Comparison of ENCODE assay signal across 16 cellular contexts in the genomic region with DNA sequence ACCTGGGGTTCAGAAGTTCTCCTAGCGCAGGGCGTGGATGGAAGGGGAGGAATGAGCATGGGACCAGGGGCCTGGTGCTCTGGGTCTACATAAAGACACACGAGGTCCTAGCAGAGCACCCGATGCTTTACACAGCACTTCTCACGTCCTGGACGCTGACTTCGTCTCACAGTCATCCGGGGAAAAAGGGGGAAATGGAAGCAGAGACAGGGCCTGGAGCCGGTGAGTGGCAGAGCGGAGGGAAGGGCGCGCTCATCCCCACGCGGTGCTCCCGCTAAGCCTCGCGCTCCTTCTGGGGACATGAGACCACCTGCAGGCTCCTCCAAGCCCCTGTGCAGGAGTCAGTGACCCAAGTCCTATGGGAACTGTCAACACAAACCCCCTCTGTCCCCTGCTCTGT.
DNase-seq lines count a peak whose midpoint lies in the region; ATAC-seq, FAIRE-seq and TF ChIP-seq lines count a peak whose summit lies in the region.
"Had no signal": no experiment of that assay in that cellular context is flagged by ENCODE, and none has a peak within 500 bp of the region (broad histone marks: within the 10 kb centered on the region; RNA-seq: fewer than 3 reads in every experiment).

No MANE protein-coding gene starts in this region.

- no peak for DNase-seq in CD4-positive, alpha-beta memory T cell
- DNase-seq in RWPE2 (ENCODE audit: low spot score) (peak; percentile 42), glutamatergic neuron (no peak), neural progenitor cell (ENCODE audit: low spot score) (no peak), RPMI8226 (no peak), COR-L47 (lab: John Stamatoyannopoulos, UW) (no peak), GM12891 (ENCODE audit: insufficient read length, low spot score) (no peak)
- DNase-seq: activated CD8-positive, alpha-beta memory T cell treated with anti-CD3 and anti-CD28 coated beads, Interleukin-2, amount 50 U/mL, for 4 hours; amygdala; foreskin keratinocyte; NCI-H345; WERI-Rb-1 had no signal

- no peak overlapping the region for H2AFZ ChIP-seq in neural progenitor cell (replicated peaks)

- ATAC-seq in RWPE2 (ENCODE audit: low read depth) (no peak), HG03520 (IDR thresholded peaks at IDR 0.05; ENCODE audit: unreplicated experiment) (no peak)
- ATAC-seq: foreskin keratinocyte; stimulated activated effector memory CD8-positive, alpha-beta T cell treated with anti-CD3 and anti-CD28 coated beads, Interleukin-12 subunit alpha, Interleukin-12 subunit beta, amount 100 ng/mL, for 72 hours had no signal

- no peaks in the 10 kb centered on the region for H3K27me3 Mint-ChIP-seq in CD4-positive, alpha-beta memory T cell
- H3K27me3 Mint-ChIP-seq in glutamatergic neuron (ENCODE audit: unreplicated experiment) (peaks cover 49% of the 10 kb centered on the region), neural progenitor cell (ENCODE audit: insufficient read depth, low read depth) (peaks cover 7% of the 10 kb centered on the region)

- H3K9me3 ChIP-seq in CD4-positive, alpha-beta memory T cell (ENCODE audit: control insufficient read depth in 1 of 2, low read length in 2 of 2): no peaks in the 10 kb centered on the region
- no peaks in the 10 kb centered on the region for H3K9me3 ChIP-seq in RWPE2 (ENCODE audit: severe bottlenecking)
- no peaks in the 10 kb centered on the region for H3K9me3 ChIP-seq in neural progenitor cell (ENCODE audit: low read depth)

- POLR2A ChIA-PET in CD4-positive, alpha-beta memory T cell (lab: Charles Lee; ENCODE audit: partially characterized antibody): no interaction called here

- H3K36me3 ChIP-seq in CD4-positive, alpha-beta memory T cell (ENCODE audit: insufficient read depth, low read length): no peaks in the 10 kb centered on the region
- peaks cover 82% of the 10 kb centered on the region for H3K36me3 ChIP-seq in RWPE2 (ENCODE audit: low read depth)
- H3K36me3 ChIP-seq in neural progenitor cell: no peaks in the 10 kb centered on the region

- FAIRE-seq in GM12891 (lab: Jason Lieb, UNC): no peak
- FAIRE-seq: G401.6 had no signal

- no peaks in the 10 kb centered on the region for H4K20me1 ChIP-seq in neural progenitor cell (ENCODE audit: low read depth)

- H3K79me2 ChIP-seq in neural progenitor cell (ENCODE audit: low read depth): no peaks in the 10 kb centered on the region

- H3K4me1 Mint-ChIP-seq in CD4-positive, alpha-beta memory T cell: peaks cover 35 to 88% (median 66%) of the 10 kb centered on the region in 4 donors
- H3K4me1 Mint-ChIP-seq in glutamatergic neuron (ENCODE audit: low read depth, unreplicated experiment) (peaks cover 55% of the 10 kb centered on the region), neural progenitor cell (peaks cover 61% of the 10 kb centered on the region)

- peaks cover 34% of the 10 kb centered on the region for H3K4me1 ChIP-seq in CD4-positive, alpha-beta memory T cell (ENCODE audit: insufficient read depth, low read length)
- H3K4me1 ChIP-seq in RWPE2 (ENCODE audit: insufficient read depth, poor library complexity, severe bottlenecking) (no peaks in the 10 kb centered on the region), neural progenitor cell (peaks cover 15% of the 10 kb centered on the region)
- H3K4me1 ChIP-seq: foreskin keratinocyte had no signal

- CTCF ChIA-PET in CD4-positive, alpha-beta memory T cell (lab: Charles Lee; ENCODE audit: partially characterized antibody): interaction anchor here (1.9 kb wide), 1 partner anchor 20 kb away, joined by 7 read pairs; no protein-coding TSS in a partner anchor

- intact Hi-C loops in CD4-positive, alpha-beta memory T cell (cut with micrococcal nuclease): no loop called here

- H3K9ac ChIP-seq in neural progenitor cell: no peak overlapping the region

- TF ChIP-seq CTCF in RWPE2 (IDR thresholded peaks at IDR 0.05; ENCODE audit: poor library complexity, severe bottlenecking): no peak
- TF ChIP-seq CTCF in glutamatergic neuron (IDR thresholded peaks at IDR 0.05; ENCODE audit: partially characterized antibody, unreplicated experiment): no peak
- TF ChIP-seq CTCF in neural progenitor cell (IDR thresholded peaks at IDR 0.05): no peak

- H3K4me3 ChIP-seq in CD4-positive, alpha-beta memory T cell (ENCODE audit: low read length in 2 of 2): no peak overlapping the region
- H3K4me3 ChIP-seq in RWPE2 (ENCODE audit: severe bottlenecking): no peak overlapping the region
- no peak overlapping the region for H3K4me3 ChIP-seq in neural progenitor cell

- peak overlapping the region; percentile 22 to 90 (median 84) for H3K27ac Mint-ChIP-seq in CD4-positive, alpha-beta memory T cell
- H3K27ac Mint-ChIP-seq in glutamatergic neuron (ENCODE audit: unreplicated experiment): peak overlapping the region; percentile 66
- peak overlapping the region; percentile 54 for H3K27ac Mint-ChIP-seq in neural progenitor cell

- H3K4me3 Mint-ChIP-seq in CD4-positive, alpha-beta memory T cell: peak overlapping the region in 4 of 8 donors; percentile 7 to 86 (median 44)
- no peak overlapping the region for H3K4me3 Mint-ChIP-seq in glutamatergic neuron (ENCODE audit: unreplicated experiment)
- no peak overlapping the region for H3K4me3 Mint-ChIP-seq in neural progenitor cell
- H3K4me3 Mint-ChIP-seq: stimulated activated effector memory CD8-positive, alpha-beta T cell treated with anti-CD3 and anti-CD28 coated beads, Interleukin-12 subunit alpha, Interleukin-12 subunit beta, amount 100 ng/mL, for 72 hours had no signal

- H3K9me3 Mint-ChIP-seq in CD4-positive, alpha-beta memory T cell: no peaks in the 10 kb centered on the region
- H3K9me3 Mint-ChIP-seq in glutamatergic neuron (ENCODE audit: unreplicated experiment) (peaks cover 58% of the 10 kb centered on the region), neural progenitor cell (no peaks in the 10 kb centered on the region)
- H3K9me3 Mint-ChIP-seq: stimulated activated effector memory CD8-positive, alpha-beta T cell treated with anti-CD3 and anti-CD28 coated beads, Interleukin-12 subunit alpha, Interleukin-12 subunit beta, amount 100 ng/mL, for 72 hours had no signal

- no peak overlapping the region for H3K4me2 ChIP-seq in neural progenitor cell

- TF ChIP-seq POLR2A in GM12891 (IDR thresholded peaks at IDR 0.05; ENCODE audit: low read depth, low read length): no peak

- no peak overlapping the region for H3K27ac ChIP-seq in CD4-positive, alpha-beta memory T cell (ENCODE audit: low read depth, low read length)
- H3K27ac ChIP-seq in RWPE2 (ENCODE audit: poor library complexity, severe bottlenecking): no peak overlapping the region
- no peak overlapping the region for H3K27ac ChIP-seq in neural progenitor cell
- H3K27ac ChIP-seq: C4-2B, foreskin keratinocyte, WERI-Rb-1 had no signal

- no peaks in the 10 kb centered on the region for H3K27me3 ChIP-seq in CD4-positive, alpha-beta memory T cell (ENCODE audit: insufficient read depth, low read length)
- no peaks in the 10 kb centered on the region for H3K27me3 ChIP-seq in RWPE2 (ENCODE audit: insufficient read depth, poor library complexity, severe bottlenecking)
- H3K27me3 ChIP-seq in neural progenitor cell: no peaks in the 10 kb centered on the region
- H3K27me3 ChIP-seq: foreskin keratinocyte had no signal

- H3K36me3 Mint-ChIP-seq in CD4-positive, alpha-beta memory T cell: peaks cover 39 to 50% of the 10 kb centered on the region in 2 donors
- H3K36me3 Mint-ChIP-seq in glutamatergic neuron (ENCODE audit: unreplicated experiment) (peaks cover 15% of the 10 kb centered on the region), neural progenitor cell (peaks cover 15% of the 10 kb centered on the region)

- H3F3A ChIP-seq in neural progenitor cell (ENCODE audit: low read depth): peaks cover 8% of the 10 kb centered on the region

TF ChIP-seq in GM12891, 5 proteins besides CTCF, POLR2A, EP300 and RAD21:
- TF ChIP-seq SPI1 (IDR thresholded peaks at IDR 0.05; ENCODE audit: low read depth, low read length) (no peak), POU2F2 (IDR thresholded peaks at IDR 0.05; ENCODE audit: low read depth, low read length) (no peak), POLR2AphosphoS5 (IDR thresholded peaks at IDR 0.05; ENCODE audit: low read depth, low read length) (no peak), TAF1 (IDR thresholded peaks at IDR 0.05; ENCODE audit: low read depth, low read length) (no peak), PAX5 (IDR thresholded peaks at IDR 0.05; ENCODE audit: insufficient read depth, low read length, severe bottlenecking) (no peak)
